Comparison of ENCODE assay signal across 18 cellular contexts in genomic region chr7:84665339-84665738, GRCh38.
DNase-seq lines count a peak whose midpoint lies in the region; ATAC-seq and TF ChIP-seq lines count a peak whose summit lies in the region.
"Had no signal": no experiment of that assay in that cellular context is flagged by ENCODE, and none has a peak within 500 bp of the region (broad histone marks: within the 10 kb centered on the region; RNA-seq: fewer than 3 reads in every experiment).

No MANE protein-coding gene starts in this region.

- no peak overlapping the region for H3K9ac ChIP-seq in SK-N-SH

- H4K20me1 ChIP-seq in GM23338 (replicated peaks; ENCODE audit: insufficient read depth) (no peaks in the 10 kb centered on the region), SK-N-SH (ENCODE audit: insufficient read depth) (no peaks in the 10 kb centered on the region)

- H2AFZ ChIP-seq in GM23338, result peak overlapping the region; percentile 47; the same call in 1 of the 2 replicates
- H2AFZ ChIP-seq in SK-N-SH (ENCODE audit: low read depth), result peak overlapping the region; percentile 27; the same call in 1 of the 2 replicates

- peak overlapping the region; percentile 19; the same call in 1 of the 2 replicates for H3K27ac Mint-ChIP-seq in GM23338
- H3K27ac Mint-ChIP-seq in stimulated activated memory B cell treated with anti-CD40 and anti-IgM and Interleukin-4, amounts not matched to agents 10 μg/mL and 1 μg/mL and 100 μg/mL, for 72 hours, result no peak overlapping the region
- H3K27ac Mint-ChIP-seq: IgD-negative memory B cell had no signal

- TF ChIP-seq CTCF in A673 (conservative IDR thresholded peaks at IDR 0.05; ENCODE audit: low read depth, low read length) (no peak), GM23338 (conservative IDR thresholded peaks at IDR 0.05; ENCODE audit: low read depth in 2 of 2) (no peak), SK-N-SH (IDR thresholded peaks at IDR 0.05) (no peak)

- TF ChIP-seq EP300 in SK-N-SH (IDR thresholded peaks at IDR 0.05; ENCODE audit: borderline replicate concordance in 1 of 2, low read depth in 1 of 2, low read length in 1 of 2), result peak; percentile 95 to 96

- H3K27me3 Mint-ChIP-seq in GM23338 (ENCODE audit: insufficient read depth, low read depth, poor library complexity), result no peaks in the 10 kb centered on the region
- H3K27me3 Mint-ChIP-seq in stimulated activated memory B cell treated with anti-CD40 and anti-IgM and Interleukin-4, amounts not matched to agents 10 μg/mL and 1 μg/mL and 100 μg/mL, for 72 hours, result no peaks in the 10 kb centered on the region
- H3K27me3 Mint-ChIP-seq: IgD-negative memory B cell had no signal

- peaks cover 18% of the 10 kb centered on the region for H3K4me1 Mint-ChIP-seq in GM23338
- H3K4me1 Mint-ChIP-seq in stimulated activated memory B cell treated with anti-CD40 and anti-IgM and Interleukin-4, amounts not matched to agents 10 μg/mL and 1 μg/mL and 100 μg/mL, for 72 hours, result no peaks in the 10 kb centered on the region
- H3K4me1 Mint-ChIP-seq: IgD-negative memory B cell had no signal

- H3K9me3 Mint-ChIP-seq in GM23338, result no peaks in the 10 kb centered on the region
- peaks cover 2% of the 10 kb centered on the region for H3K9me3 Mint-ChIP-seq in stimulated activated memory B cell treated with anti-CD40 and anti-IgM and Interleukin-4, amounts not matched to agents 10 μg/mL and 1 μg/mL and 100 μg/mL, for 72 hours
- H3K9me3 Mint-ChIP-seq: H9 had no signal

- 14% methylated on average over 2 of the region's 2 CpGs for WGBS in SK-N-SH (ENCODE audit: low lambda C conversion rate)

- POLR2A ChIA-PET in A673 (lab: Charles Lee; ENCODE audit: low non-redundant PET), result no interaction called here
- POLR2A ChIA-PET in SK-N-SH (lab: Yijun Ruan, JAX), result no interaction called here

- H3K4me2 ChIP-seq in GM23338, result no peak overlapping the region
- H3K4me2 ChIP-seq in SK-N-SH, result no peak overlapping the region
- H3K4me2 ChIP-seq: A549 had no signal

- CTCF ChIA-PET in A673 (lab: Charles Lee) (no interaction called here), SK-N-SH (lab: Yijun Ruan, JAX) (no interaction called here)

- no peaks in the 10 kb centered on the region for H3K36me3 Mint-ChIP-seq in GM23338 (ENCODE audit: low read depth)
- H3K36me3 Mint-ChIP-seq in stimulated activated memory B cell treated with anti-CD40 and anti-IgM and Interleukin-4, amounts not matched to agents 10 μg/mL and 1 μg/mL and 100 μg/mL, for 72 hours, result no peaks in the 10 kb centered on the region
- H3K36me3 Mint-ChIP-seq: IgD-negative memory B cell had no signal

- no TSS peak for BruUV-seq in A673 (replicated peaks; lab: Mats Ljungman, UMichigan)

- intact Hi-C loops in A673 (cut with micrococcal nuclease; ENCODE audit: unreplicated experiment), result no loop called here

- no peaks in the 10 kb centered on the region for H3K36me3 ChIP-seq in A673 (ENCODE audit: insufficient read depth, low read length, poor library complexity, severe bottlenecking)
- H3K36me3 ChIP-seq in GM23338 (ENCODE audit: insufficient read depth), result no peaks in the 10 kb centered on the region
- no peaks in the 10 kb centered on the region for H3K36me3 ChIP-seq in SK-N-SH (replicated peaks in 1 of 2; ENCODE audit: control insufficient read depth in 1 of 2, insufficient read depth in 2 of 2, low read length in 1 of 2)
- H3K36me3 ChIP-seq: Peyer's patch had no signal

- H3K9me3 ChIP-seq in A673 (ENCODE audit: low read depth, low read length, poor library complexity, severe bottlenecking), result no peaks in the 10 kb centered on the region
- no peaks in the 10 kb centered on the region for H3K9me3 ChIP-seq in SK-N-SH
- H3K9me3 ChIP-seq: A549, Peyer's patch had no signal

- H3K27me3 ChIP-seq in A673 (replicated peaks; ENCODE audit: insufficient read depth, low read depth, low read length, poor library complexity) (no peaks in the 10 kb centered on the region), GM23338 (ENCODE audit: insufficient read depth) (no peaks in the 10 kb centered on the region), SK-N-SH (ENCODE audit: insufficient read depth) (no peaks in the 10 kb centered on the region)
- H3K27me3 ChIP-seq: Peyer's patch had no signal

- H3K79me2 ChIP-seq in GM23338 (replicated peaks; ENCODE audit: insufficient read depth) (no peaks in the 10 kb centered on the region), SK-N-SH (ENCODE audit: insufficient read depth) (no peaks in the 10 kb centered on the region)

- H3K27ac ChIP-seq in A673 (ENCODE audit: low read depth, low read length, poor library complexity, severe bottlenecking), result no peak overlapping the region
- no peak overlapping the region for H3K27ac ChIP-seq in GM23338 (ENCODE audit: low read depth)
- peak overlapping the region; percentile 32 to 87; a peak in 3 of 4 replicates for H3K27ac ChIP-seq in SK-N-SH (ENCODE audit: low read depth in 2 of 2, low read length in 1 of 2)
- H3K27ac ChIP-seq: A549, Peyer's patch had no signal

- no peaks in the 10 kb centered on the region for H3K9me2 ChIP-seq in GM23338 (ENCODE audit: insufficient read depth)
- no peaks in the 10 kb centered on the region for H3K9me2 ChIP-seq in SK-N-SH

- H3F3A ChIP-seq in GM23338 (replicated peaks; ENCODE audit: low read depth) (no peaks in the 10 kb centered on the region), SK-N-SH (replicated peaks; ENCODE audit: insufficient read depth) (no peaks in the 10 kb centered on the region)

- ATAC-seq in GM23338 (no peak), GM21825 (IDR thresholded peaks at IDR 0.05; ENCODE audit: unreplicated experiment) (no peak), HG03108 (IDR thresholded peaks at IDR 0.05; ENCODE audit: unreplicated experiment) (no peak)
- no peak for ATAC-seq in stimulated activated memory B cell treated with anti-CD40 and anti-IgM and Interleukin-4, amounts not matched to agents 10 μg/mL and 1 μg/mL and 100 μg/mL, for 72 hours
- ATAC-seq: A549 had no signal

- H3K4me3 ChIP-seq in A673 (ENCODE audit: low read depth, low read length, poor library complexity, severe bottlenecking) (no peak overlapping the region), GM23338 (no peak overlapping the region), SK-N-SH (ENCODE audit: low read depth in 2 of 2, low read length in 1 of 2) (no peak overlapping the region)
- H3K4me3 ChIP-seq: A549, Peyer's patch had no signal

- H3K4me1 ChIP-seq in A673 (ENCODE audit: insufficient read depth, low read length, poor library complexity, severe bottlenecking), result peaks cover 10% of the 10 kb centered on the region
- H3K4me1 ChIP-seq in GM23338 (ENCODE audit: insufficient read depth), result 0 out of 2 replicates have a peak, but pooled peaks cover 5% of the 10 kb centered on the region
- peaks cover 0 to 33% of the 10 kb centered on the region in 2 experiments; a peak in 3 of 4 replicates for H3K4me1 ChIP-seq in SK-N-SH (ENCODE audit: control insufficient read depth in 1 of 2, insufficient read depth in 2 of 2, low read depth in 1 of 2, low read length in 1 of 2)
- H3K4me1 ChIP-seq: Peyer's patch had no signal

- peak; percentile 39 for TF ChIP-seq RAD21 in SK-N-SH (IDR thresholded peaks at IDR 0.05; ENCODE audit: low read length)

- no peak overlapping the region for H3K4me3 Mint-ChIP-seq in GM23338
- no peak overlapping the region for H3K4me3 Mint-ChIP-seq in stimulated activated memory B cell treated with anti-CD40 and anti-IgM and Interleukin-4, amounts not matched to agents 10 μg/mL and 1 μg/mL and 100 μg/mL, for 72 hours
- H3K4me3 Mint-ChIP-seq: H9, IgD-negative memory B cell had no signal

- DNase-seq in A673 (ENCODE audit: low spot score) (peak; percentile 78), GM23338 (ENCODE audit: low spot score) (no peak), SK-N-SH (no peak), left kidney (ENCODE audit: low read depth, low spot score) (peak; percentile 6)
- DNase-seq in activated CD4-positive, alpha-beta T cell treated with anti-CD3 and anti-CD28 coated beads for 1 hour, result no peak
- DNase-seq: H9, MV-4-11, NCI-H1436 treated with DMSO at 0.1 percent for 48 hours, NCI-H2081 treated with DMSO at 0.1 percent for 48 hours, NCI-H446, NCI-H748 treated with DMSO at 0.1 percent for 48 hours, Peyer's patch, SHP77 had no signal

TF ChIP-seq in GM23338, 12 proteins besides CTCF, POLR2A, EP300 and RAD21 (continues in another document):
- TF ChIP-seq EZH2phosphoT487 (IDR thresholded peaks at IDR 0.05; ENCODE audit: unreplicated experiment), result no peak

TF ChIP-seq in SK-N-SH, 30 proteins besides CTCF, POLR2A, EP300 and RAD21 (continues in another document):
- TF ChIP-seq MAX (IDR thresholded peaks at IDR 0.05; ENCODE audit: low read depth) (0 out of 2 replicates have a peak, but pooled peaks have one; percentile 46), TEAD4 (IDR thresholded peaks at IDR 0.05; ENCODE audit: borderline replicate concordance, insufficient read depth) (peak; percentile 91), FOXJ3 (CRISPR knock-in tag; IDR thresholded peaks at IDR 0.05) (peak; percentile 84), JUND (IDR thresholded peaks at IDR 0.05) (peak; percentile 78), FOSL2 (IDR thresholded peaks at IDR 0.05; ENCODE audit: borderline replicate concordance, low read depth) (no peak), NFIC (IDR thresholded peaks at IDR 0.05; ENCODE audit: borderline replicate concordance) (peak; percentile 98), RFX5 (IDR thresholded peaks at IDR 0.05; ENCODE audit: low read length) (no peak), GABPA (IDR thresholded peaks at IDR 0.05; ENCODE audit: low read depth) (peak; percentile 25; the same call in 1 of the 2 replicates), IRF3 (IDR thresholded peaks at IDR 0.05; ENCODE audit: low read depth, low read length) (no peak), YY1 (IDR thresholded peaks at IDR 0.05; ENCODE audit: low read depth) (0 out of 2 replicates have a peak, but pooled peaks have one; percentile 15), MEF2A (IDR thresholded peaks at IDR 0.05; ENCODE audit: borderline replicate concordance, low read depth) (peak; percentile 80), CHD2 (IDR thresholded peaks at IDR 0.05; ENCODE audit: low read length, partially characterized antibody) (peak; percentile 84), POLR2AphosphoS5 (IDR thresholded peaks at IDR 0.05; ENCODE audit: low read depth, low read length) (peak; percentile 92), ELF1 (IDR thresholded peaks at IDR 0.05) (no peak), FOXM1 (IDR thresholded peaks at IDR 0.05; ENCODE audit: low read depth) (peak; percentile 85)

Comparison
In these comparisons a context has a peak if more than half of its experiments do, and no peak if none do; other contexts are left out.
1. DNase-seq: peak in A673 (single experiment) and left kidney (single experiment); none in GM23338 (single experiment), SK-N-SH (single experiment) and activated CD4-positive, alpha-beta T cell treated with anti-CD3 and anti-CD28 coated beads for 1 hour (single experiment).
2. H3K27ac ChIP-seq: peak in SK-N-SH (2 of 2); none in A673 (single experiment) and GM23338 (single experiment).